ENCODE assay signal across 20 cellular contexts in the genomic region with DNA sequence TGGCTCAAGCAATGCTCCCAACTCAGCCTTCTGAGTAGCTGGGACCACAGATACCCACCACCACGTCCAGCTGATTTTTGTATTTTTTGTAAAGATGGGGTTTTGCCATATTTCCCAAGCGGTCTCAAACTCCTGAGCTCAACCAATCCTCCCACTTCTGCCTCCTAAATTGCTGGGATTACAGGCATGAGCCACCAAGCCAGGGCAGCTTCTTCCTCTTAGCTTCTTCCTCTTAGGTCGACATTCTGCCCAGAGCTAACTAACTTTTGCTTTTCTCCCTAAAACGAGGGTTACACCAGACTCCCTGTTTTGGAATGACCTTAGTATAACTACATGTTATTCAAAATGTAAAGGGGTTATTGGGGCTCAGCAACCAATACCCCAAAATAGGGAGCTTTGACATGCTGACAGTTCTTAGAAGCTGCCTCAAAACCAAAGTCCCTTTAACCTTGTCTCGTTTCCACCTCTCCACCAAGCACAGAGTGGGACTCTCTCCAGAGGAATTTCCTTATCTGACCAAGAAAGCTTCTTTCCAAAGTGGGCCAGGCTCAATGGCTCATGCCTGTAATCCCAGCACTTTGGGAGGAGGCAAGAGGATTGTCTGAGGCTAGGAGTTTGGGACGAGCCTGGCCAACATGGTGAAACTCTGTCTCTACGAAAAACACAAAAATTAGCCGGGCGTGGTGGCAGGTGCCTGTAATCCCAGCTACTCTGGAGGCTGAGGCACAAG. TPM values are rescaled to one million over a fixed set of nuclear protein-coding genes. Genes with fewer than 3 reads are reported as not detected.
DNase-seq lines count a peak whose midpoint lies in the region; ATAC-seq and TF ChIP-seq lines count a peak whose summit lies in the region.
"Had no signal": no experiment of that assay in that cellular context is flagged by ENCODE, and none has a peak within 500 bp of the region (broad histone marks: within the 10 kb centered on the region; RNA-seq: fewer than 3 reads in every experiment).

No MANE protein-coding gene starts in this region.

- ATAC-seq in HG03521 (IDR thresholded peaks at IDR 0.05; ENCODE audit: unreplicated experiment) (no peak), left lung (no peak), GM19455 (IDR thresholded peaks at IDR 0.05; ENCODE audit: unreplicated experiment) (no peak)
- ATAC-seq: naive thymus-derived CD4-positive, alpha-beta T cell had no signal

- peaks cover 4 to 52% of the 10 kb centered on the region in 2 donors for H3K4me1 ChIP-seq in left lung

- peak overlapping the region; percentile 82 for H3K27ac Mint-ChIP-seq in dendritic cell treated with granulocyte-macrophage colony-stimulating factor and Interleukin-4, amounts not matched to agents 40 ng/mL and 50 ng/mL, for 4 days
- peak overlapping the region; percentile 64 for H3K27ac Mint-ChIP-seq in progenitor cell of endocrine pancreas
- H3K27ac Mint-ChIP-seq: activated naive CD8-positive, alpha-beta T cell; B cell; T-helper 1 cell treated with Interleukin-12 subunit alpha and Interleukin-12 subunit beta and Interleukin-4 antibody, amounts not matched to agents 30 μg/mL and 1 μg/mL, for 36 hours had no signal

- no peak for TF ChIP-seq CTCF in NB4 (IDR thresholded peaks at IDR 0.05; ENCODE audit: low read depth, low read length)
- TF ChIP-seq CTCF in progenitor cell of endocrine pancreas (IDR thresholded peaks at IDR 0.05; ENCODE audit: unreplicated experiment), result no peak
- no peak for TF ChIP-seq CTCF in left lung (IDR thresholded peaks at IDR 0.05)

- no peaks in the 10 kb centered on the region for H3K27me3 Mint-ChIP-seq in dendritic cell treated with granulocyte-macrophage colony-stimulating factor and Interleukin-4, amounts not matched to agents 40 ng/mL and 50 ng/mL, for 4 days
- H3K27me3 Mint-ChIP-seq in progenitor cell of endocrine pancreas, result no peaks in the 10 kb centered on the region
- H3K27me3 Mint-ChIP-seq: activated naive CD8-positive, alpha-beta T cell; B cell; naive thymus-derived CD4-positive, alpha-beta T cell had no signal

- H3K36me3 Mint-ChIP-seq in dendritic cell treated with granulocyte-macrophage colony-stimulating factor and Interleukin-4, amounts not matched to agents 40 ng/mL and 50 ng/mL, for 4 days (ENCODE audit: low read depth), result peaks cover 85% of the 10 kb centered on the region
- H3K36me3 Mint-ChIP-seq in progenitor cell of endocrine pancreas (ENCODE audit: insufficient read depth), result peaks cover 4% of the 10 kb centered on the region

- intact Hi-C loops in dendritic cell treated with granulocyte-macrophage colony-stimulating factor and Interleukin-4, amounts not matched to agents 40 ng/mL and 50 ng/mL, for 4 days (cut with micrococcal nuclease), result no loop called here
- intact Hi-C loops in left lung (cut with DNase I), result no loop called here

- TF ChIP-seq POLR2A in NB4 (IDR thresholded peaks at IDR 0.05; ENCODE audit: extremely low read depth, insufficient read length), result no peak

- DNase-seq in ELF-1 (ENCODE audit: low read depth, low spot score) (peak; percentile 21), NB4 (ENCODE audit: low read depth) (peak; percentile 15), progenitor cell of endocrine pancreas (ENCODE audit: low spot score, unreplicated experiment) (no peak), left lung (no peak), hypothalamus (lab: John Stamatoyannopoulos, UW) (no peak)
- DNase-seq: activated CD8-positive, alpha-beta memory T cell treated with anti-CD3 and anti-CD28 coated beads for 24 hours; naive thymus-derived CD4-positive, alpha-beta T cell; NCI-H187; posterior cingulate gyrus; small intestine; stimulated activated CD4-positive, alpha-beta T cell treated with anti-CD3 and anti-CD28 coated beads, Interleukin-4, amount 100 ng/mL, for 24 hours; substantia nigra had no signal

- H3K9me3 Mint-ChIP-seq in dendritic cell treated with granulocyte-macrophage colony-stimulating factor and Interleukin-4, amounts not matched to agents 40 ng/mL and 50 ng/mL, for 4 days, result no peaks in the 10 kb centered on the region
- H3K9me3 Mint-ChIP-seq in progenitor cell of endocrine pancreas (ENCODE audit: low read depth), result no peaks in the 10 kb centered on the region
- H3K9me3 Mint-ChIP-seq: naive thymus-derived CD4-positive, alpha-beta T cell; T-helper 1 cell treated with Interleukin-12 subunit alpha and Interleukin-12 subunit beta and Interleukin-4 antibody, amounts not matched to agents 30 μg/mL and 1 μg/mL, for 36 hours had no signal

- H3K36me3 ChIP-seq in left lung, result peaks cover 0 to 17% of the 10 kb centered on the region in 2 donors

- H3K4me3 Mint-ChIP-seq in dendritic cell treated with granulocyte-macrophage colony-stimulating factor and Interleukin-4, amounts not matched to agents 40 ng/mL and 50 ng/mL, for 4 days, result peak overlapping the region; percentile 64
- H3K4me3 Mint-ChIP-seq in progenitor cell of endocrine pancreas (ENCODE audit: low read depth), result no peak overlapping the region
- H3K4me3 Mint-ChIP-seq: activated naive CD8-positive, alpha-beta T cell; B cell; naive thymus-derived CD4-positive, alpha-beta T cell; T-helper 1 cell treated with Interleukin-12 subunit alpha and Interleukin-12 subunit beta and Interleukin-4 antibody, amounts not matched to agents 30 μg/mL and 1 μg/mL, for 36 hours had no signal

- H3K9me3 ChIP-seq in left lung, result no peaks in the 10 kb centered on the region
- H3K9me3 ChIP-seq: esophagus muscularis mucosa had no signal

- peaks cover 74% of the 10 kb centered on the region for H3K4me1 Mint-ChIP-seq in dendritic cell treated with granulocyte-macrophage colony-stimulating factor and Interleukin-4, amounts not matched to agents 40 ng/mL and 50 ng/mL, for 4 days (ENCODE audit: low read depth)
- H3K4me1 Mint-ChIP-seq in progenitor cell of endocrine pancreas (ENCODE audit: low read depth), result peaks cover 14% of the 10 kb centered on the region

- no peaks in the 10 kb centered on the region for H3K27me3 ChIP-seq in left lung
- H3K27me3 ChIP-seq: esophagus muscularis mucosa had no signal

- H3K4me3 ChIP-seq in NB4 (ENCODE audit: low read depth, low read length) (no peak overlapping the region), left lung (no peak overlapping the region)
- H3K4me3 ChIP-seq: esophagus muscularis mucosa had no signal

- H3K27ac ChIP-seq in left lung, result peak overlapping the region in 1 of 2 donors; percentile 43
- H3K27ac ChIP-seq: esophagus muscularis mucosa had no signal

RNA-seq across cellular contexts. Expression of gene HPS5, which starts 7.0 kb away (rescaled TPM):
- total RNA-seq in progenitor cell of endocrine pancreas (17.6 and 18.6 TPM in 2 replicates), left lung (10 to 100 TPM; 23.8 to 25.3 TPM)

RNA-seq across cellular contexts. Expression of gene GTF2H1, which starts 7.4 kb away (rescaled TPM):
- 43.9 and 45.4 TPM in 2 replicates for total RNA-seq in progenitor cell of endocrine pancreas
- total RNA-seq in left lung, result 10 to 100 TPM; 30.6 to 41.3 TPM

RNA-seq across cellular contexts. Expression of gene SAA1, which starts 48.9 kb away (rescaled TPM):
- total RNA-seq in progenitor cell of endocrine pancreas (not detected in 2 replicates), left lung (100 to 1,000 TPM in 1 of 2 donors, under 1 TPM in 1; 0.58 to 194 TPM)
- total RNA-seq: B cell; naive thymus-derived CD4-positive, alpha-beta T cell; NCI-H460 had no signal

Comparison
In these comparisons a context has a peak if more than half of its experiments do, and no peak if none do; other contexts are left out.
1. DNase-seq: peak in ELF-1 (single experiment) and NB4 (single experiment); none in progenitor cell of endocrine pancreas (single experiment), left lung (0 of 2) and hypothalamus (0 of 51).